8 cellular contexts compared by ENCODE assay signal in genomic region chr10:13099666-13100348, GRCh38. TPM values are rescaled to one million over a fixed set of nuclear protein-coding genes. Genes with fewer than 3 reads are reported as not detected.
A peak's percentile ranks its signal among the peaks of the same experiment; 100 is the strongest.
DNase-seq lines count a peak whose midpoint lies in the region; ATAC-seq, FAIRE-seq and TF ChIP-seq lines count a peak whose summit lies in the region.

Gene OPTN (plus strand): TSS chr10:13100163. CDS start chr10:13109123, 8,960 bp downstream.

- H3K4me1 Mint-ChIP-seq in nephron: peaks cover 14% of the 10 kb centered on the region
- H3K4me1 Mint-ChIP-seq in stimulated activated naive CD8-positive, alpha-beta T cell treated with anti-CD3 and anti-CD28 coated beads, Interleukin-15, amount 100 ng/mL, for 72 hours: peaks cover 30% of the 10 kb centered on the region

- H3K27me3 Mint-ChIP-seq in nephron (ENCODE audit: low read depth): peaks cover 3% of the 10 kb centered on the region
- no peaks in the 10 kb centered on the region for H3K27me3 Mint-ChIP-seq in stimulated activated naive CD8-positive, alpha-beta T cell treated with anti-CD3 and anti-CD28 coated beads, Interleukin-15, amount 100 ng/mL, for 72 hours

- no peak for FAIRE-seq in D721Med (lab: Jason Lieb, UNC)
- no peak for FAIRE-seq in RCC 7860 (lab: Jason Lieb, UNC)

- H3K9me3 Mint-ChIP-seq in nephron: no peaks in the 10 kb centered on the region
- H3K9me3 Mint-ChIP-seq in stimulated activated naive CD8-positive, alpha-beta T cell treated with anti-CD3 and anti-CD28 coated beads, Interleukin-15, amount 100 ng/mL, for 72 hours: no peaks in the 10 kb centered on the region

- H3K4me3 ChIP-seq in fibroblast of the aortic adventitia (ENCODE audit: low read depth, low read length): peak within 1 kb of the TSS; percentile 90

- TF ChIP-seq CTCF in D721Med (IDR thresholded peaks at IDR 0.05; ENCODE audit: insufficient read depth, missing control alignments): peak; percentile 79
- TF ChIP-seq CTCF in fibroblast of the aortic adventitia (IDR thresholded peaks at IDR 0.05; ENCODE audit: insufficient read depth, low read length): peak; percentile 80
- peak; percentile 50 to 62 (median 56) for TF ChIP-seq CTCF in nephron (IDR thresholded peaks at IDR 0.05; ENCODE audit: unreplicated experiment in 3 of 3)

- peak within 1 kb of the TSS; percentile 75 to 89 (median 86) for H3K27ac Mint-ChIP-seq in nephron
- peak within 1 kb of the TSS; percentile 60 to 88 for H3K27ac Mint-ChIP-seq in stimulated activated naive CD8-positive, alpha-beta T cell treated with anti-CD3 and anti-CD28 coated beads, Interleukin-15, amount 100 ng/mL, for 72 hours

- H3K36me3 Mint-ChIP-seq in nephron (ENCODE audit: low read depth): no peaks in the 10 kb centered on the region

- DNase-seq in D721Med (ENCODE audit: insufficient read length, low spot score) (peak; percentile 60), HUDEP-2 (lab: John Stamatoyannopoulos, UW; ENCODE audit: unreplicated experiment in 76 of 76) (peak in 73 of 76 experiments; percentile 21 to 92 (median 70)), RCC 7860 (ENCODE audit: low spot score) (peak; percentile 71), fibroblast of the aortic adventitia (ENCODE audit: low read depth) (peak; percentile 85)
- DNase-seq in activated T-helper 9 cell treated with anti-CD3 and anti-CD28 coated beads, Interleukin-2, amount 50 U/mL, for 16 hours (ENCODE audit: low read depth): peak; percentile 70
- peak; percentile 76 to 79 for DNase-seq in stimulated activated naive CD8-positive, alpha-beta T cell treated with anti-CD3 and anti-CD28 coated beads, Interleukin-15, amount 100 ng/mL, for 72 hours

- ATAC-seq in GM21360 (IDR thresholded peaks at IDR 0.05; ENCODE audit: unreplicated experiment): peak; percentile 64
- ATAC-seq in stimulated activated naive CD8-positive, alpha-beta T cell treated with anti-CD3 and anti-CD28 coated beads, Interleukin-15, amount 100 ng/mL, for 72 hours: peak; percentile 84

- H3K4me3 Mint-ChIP-seq in nephron: peak within 1 kb of the TSS; percentile 93 to 94 (median 93)
- H3K4me3 Mint-ChIP-seq in stimulated activated naive CD8-positive, alpha-beta T cell treated with anti-CD3 and anti-CD28 coated beads, Interleukin-15, amount 100 ng/mL, for 72 hours: peak within 1 kb of the TSS; percentile 81 to 92

RNA-seq across cellular contexts. Expression of gene OPTN, which starts in this region (rescaled TPM):
- 107 and 157 TPM in 2 replicates for total RNA-seq in fibroblast of the aortic adventitia (ENCODE audit: low replicate concordance)

Comparison
In these comparisons a context has a peak if more than half of its experiments do, and no peak if none do; other contexts are left out.
1. Peak in every context shown above with its lines: DNase-seq, ATAC-seq and H3K4me3 ChIP-seq.